Comparison of ENCODE assay signal across 13 cellular contexts in the genomic region with DNA sequence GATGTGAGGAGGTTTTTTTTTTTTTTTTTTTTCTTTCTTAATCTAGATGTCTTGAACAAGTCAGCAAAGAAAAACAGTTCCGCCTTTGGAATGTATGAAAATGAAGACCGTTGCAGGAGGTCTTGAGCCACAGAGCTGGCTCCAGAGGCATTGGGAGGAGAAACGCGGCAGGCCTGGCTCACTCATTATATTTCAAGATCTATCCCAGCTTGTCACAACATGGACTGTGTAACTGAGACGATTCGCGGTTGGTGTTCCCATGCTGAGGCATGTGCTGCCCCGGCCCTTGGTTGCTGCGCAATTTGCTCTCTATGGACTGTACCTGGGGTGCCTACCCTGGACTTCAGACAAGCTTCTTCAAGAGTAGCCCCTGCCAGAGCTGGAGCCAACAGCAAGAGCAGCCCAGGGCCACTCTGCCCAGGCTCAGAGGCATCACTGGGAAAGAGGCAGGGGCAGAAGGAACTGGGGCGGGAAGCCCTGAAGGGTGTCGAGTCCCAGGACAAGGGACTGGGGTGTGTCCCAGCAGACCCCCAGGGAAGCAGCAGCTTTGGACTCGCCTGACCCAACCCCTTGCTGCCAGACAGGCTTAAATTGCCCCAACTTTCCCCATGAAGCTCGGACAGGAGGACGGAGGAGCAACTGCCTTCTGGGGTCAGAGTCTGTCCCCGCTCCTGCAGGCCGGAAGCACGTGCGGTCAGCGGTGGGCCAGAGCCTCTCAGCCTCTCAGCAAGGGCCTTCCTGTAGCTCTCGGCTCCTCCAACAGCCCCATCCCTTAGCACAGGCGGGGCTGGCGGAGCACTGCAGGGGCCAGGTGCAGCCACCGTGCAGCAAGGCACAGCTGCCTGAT. TPM values are rescaled to one million over a fixed set of nuclear protein-coding genes. Genes with fewer than 3 reads are reported as not detected.
DNase-seq lines count a peak whose midpoint lies in the region; ATAC-seq and TF ChIP-seq lines count a peak whose summit lies in the region.
"Had no signal": no experiment of that assay in that cellular context is flagged by ENCODE, and none has a peak within 500 bp of the region (broad histone marks: within the 10 kb centered on the region; RNA-seq: fewer than 3 reads in every experiment).

No MANE protein-coding gene starts in this region.

- TF ChIP-seq POLR2A in gastroesophageal sphincter (IDR thresholded peaks at IDR 0.05): no peak

- no peak overlapping the region for H3K4me3 ChIP-seq in gastroesophageal sphincter
- H3K4me3 ChIP-seq: stomach had no signal

- DNase-seq in NCI-H1417 (lab: John Stamatoyannopoulos, UW) (peak in 2 of 3 experiments; percentile 30 to 73), NCI-H1417 treated with DMSO at 0.1 percent for 48 hours (lab: John Stamatoyannopoulos, UW) (no peak), WTC11 (ENCODE audit: low spot score) (peak; percentile 61), sciatic nerve (ENCODE audit: low spot score) (no peak), DMS53 (lab: John Stamatoyannopoulos, UW) (no peak)
- DNase-seq: islet precursor cell; NCI-H1930; stimulated activated CD4-positive, alpha-beta T cell treated with anti-CD3 and anti-CD28 coated beads, Interleukin-2, amount 100 ng/mL, for 48 hours; stomach had no signal

- CTCF ChIA-PET in WTC11 (lab: Charles Lee): interaction anchor here (0.7 to 3.7 kb wide), 9 partner anchors 11 to 952 kb away, joined by 3 to 19 read pairs (median 5); a partner anchor contains a TSS

- H3K36me3 ChIP-seq in gastroesophageal sphincter: no peaks in the 10 kb centered on the region
- H3K36me3 ChIP-seq: stomach had no signal

- peak; percentile 72 for ATAC-seq in WTC11
- peak; percentile 46 for ATAC-seq in gastroesophageal sphincter
- peak; percentile 68 for ATAC-seq in sciatic nerve
- no peak for ATAC-seq in HG03095 (IDR thresholded peaks at IDR 0.05; ENCODE audit: unreplicated experiment)
- no peak for ATAC-seq in HG02763 (IDR thresholded peaks at IDR 0.05; ENCODE audit: unreplicated experiment)

- TF ChIP-seq EP300 in gastroesophageal sphincter (IDR thresholded peaks at IDR 0.05): no peak

- no peak overlapping the region for H3K4me3 Mint-ChIP-seq in WTC11

- H3K27ac Mint-ChIP-seq in WTC11: no peak overlapping the region

- no peak overlapping the region for H3K27ac ChIP-seq in gastroesophageal sphincter
- H3K27ac ChIP-seq: 22Rv1, stomach had no signal

- no peaks in the 10 kb centered on the region for H3K9me3 ChIP-seq in gastroesophageal sphincter

- peaks cover 18% of the 10 kb centered on the region for H3K36me3 Mint-ChIP-seq in WTC11

- H3K9me3 Mint-ChIP-seq in WTC11: peaks cover 24% of the 10 kb centered on the region

- intact Hi-C loops in sciatic nerve (cut with DNase I): no loop called here

- no peaks in the 10 kb centered on the region for H3K27me3 ChIP-seq in gastroesophageal sphincter

- no peak for TF ChIP-seq CTCF in WTC11 (IDR thresholded peaks at IDR 0.05)
- no peak for TF ChIP-seq CTCF in gastroesophageal sphincter (IDR thresholded peaks at IDR 0.05)

- H3K4me1 Mint-ChIP-seq in WTC11: peaks cover 21% of the 10 kb centered on the region

- POLR2A ChIA-PET in WTC11 (lab: Charles Lee): interaction anchor here (1.8 to 3.6 kb wide), 2 partner anchors 33 to 106 kb away, joined by 14 to 18 read pairs; a partner anchor contains a TSS

- peaks cover 45% of the 10 kb centered on the region for H3K27me3 Mint-ChIP-seq in WTC11 (ENCODE audit: low read depth)

- WGBS in gastroesophageal sphincter (ENCODE audit: low coverage in 1 of 2), 2 donors: 27 to 87% methylated on average over 6 to 11 of the region's 23 CpGs

- H3K4me1 ChIP-seq in gastroesophageal sphincter: peaks cover 0 to 14% (median 0%) of the 10 kb centered on the region in 3 donors

TF ChIP-seq in WTC11, 78 proteins besides CTCF, POLR2A, EP300 and RAD21 (continues in another document):
- TF ChIP-seq OVOL2 (CRISPR knock-in tag; IDR thresholded peaks at IDR 0.05; ENCODE audit: borderline replicate concordance) (no peak), GRHL2 (CRISPR knock-in tag; IDR thresholded peaks at IDR 0.05; ENCODE audit: insufficient replicate concordance, severe bottlenecking) (no peak), ZNF396 (CRISPR knock-in tag; IDR thresholded peaks at IDR 0.05; ENCODE audit: borderline replicate concordance) (no peak), JUN (CRISPR knock-in tag; IDR thresholded peaks at IDR 0.05) (peak; percentile 84; the same call in 1 of the 2 replicates), ZNF232 (CRISPR knock-in tag; IDR thresholded peaks at IDR 0.05) (peak; percentile 95), PRRX2 (CRISPR knock-in tag; IDR thresholded peaks at IDR 0.05) (no peak), CREM (CRISPR knock-in tag; IDR thresholded peaks at IDR 0.05) (no peak)
- TF ChIP-seq, protein P1, sequence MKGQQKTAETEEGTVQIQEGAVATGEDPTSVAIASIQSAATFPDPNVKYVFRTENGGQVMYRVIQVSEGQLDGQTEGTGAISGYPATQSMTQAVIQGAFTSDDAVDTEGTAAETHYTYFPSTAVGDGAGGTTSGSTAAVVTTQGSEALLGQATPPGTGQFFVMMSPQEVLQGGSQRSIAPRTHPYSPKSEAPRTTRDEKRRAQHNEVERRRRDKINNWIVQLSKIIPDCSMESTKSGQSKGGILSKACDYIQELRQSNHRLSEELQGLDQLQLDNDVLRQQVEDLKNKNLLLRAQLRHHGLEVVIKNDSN (CRISPR knock-in tag; IDR thresholded peaks at IDR 0.05): peak; percentile 70
- TF ChIP-seq, protein P2, sequence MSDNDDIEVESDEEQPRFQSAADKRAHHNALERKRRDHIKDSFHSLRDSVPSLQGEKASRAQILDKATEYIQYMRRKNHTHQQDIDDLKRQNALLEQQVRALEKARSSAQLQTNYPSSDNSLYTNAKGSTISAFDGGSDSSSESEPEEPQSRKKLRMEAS (CRISPR knock-in tag; IDR thresholded peaks at IDR 0.05): peak; percentile 99
- TF ChIP-seq, protein P3, sequence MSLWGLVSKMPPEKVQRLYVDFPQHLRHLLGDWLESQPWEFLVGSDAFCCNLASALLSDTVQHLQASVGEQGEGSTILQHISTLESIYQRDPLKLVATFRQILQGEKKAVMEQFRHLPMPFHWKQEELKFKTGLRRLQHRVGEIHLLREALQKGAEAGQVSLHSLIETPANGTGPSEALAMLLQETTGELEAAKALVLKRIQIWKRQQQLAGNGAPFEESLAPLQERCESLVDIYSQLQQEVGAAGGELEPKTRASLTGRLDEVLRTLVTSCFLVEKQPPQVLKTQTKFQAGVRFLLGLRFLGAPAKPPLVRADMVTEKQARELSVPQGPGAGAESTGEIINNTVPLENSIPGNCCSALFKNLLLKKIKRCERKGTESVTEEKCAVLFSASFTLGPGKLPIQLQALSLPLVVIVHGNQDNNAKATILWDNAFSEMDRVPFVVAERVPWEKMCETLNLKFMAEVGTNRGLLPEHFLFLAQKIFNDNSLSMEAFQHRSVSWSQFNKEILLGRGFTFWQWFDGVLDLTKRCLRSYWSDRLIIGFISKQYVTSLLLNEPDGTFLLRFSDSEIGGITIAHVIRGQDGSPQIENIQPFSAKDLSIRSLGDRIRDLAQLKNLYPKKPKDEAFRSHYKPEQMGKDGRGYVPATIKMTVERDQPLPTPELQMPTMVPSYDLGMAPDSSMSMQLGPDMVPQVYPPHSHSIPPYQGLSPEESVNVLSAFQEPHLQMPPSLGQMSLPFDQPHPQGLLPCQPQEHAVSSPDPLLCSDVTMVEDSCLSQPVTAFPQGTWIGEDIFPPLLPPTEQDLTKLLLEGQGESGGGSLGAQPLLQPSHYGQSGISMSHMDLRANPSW (CRISPR knock-in tag; conservative IDR thresholded peaks at IDR 0.05; ENCODE audit: low read depth): no peak
- TF ChIP-seq, protein P4, sequence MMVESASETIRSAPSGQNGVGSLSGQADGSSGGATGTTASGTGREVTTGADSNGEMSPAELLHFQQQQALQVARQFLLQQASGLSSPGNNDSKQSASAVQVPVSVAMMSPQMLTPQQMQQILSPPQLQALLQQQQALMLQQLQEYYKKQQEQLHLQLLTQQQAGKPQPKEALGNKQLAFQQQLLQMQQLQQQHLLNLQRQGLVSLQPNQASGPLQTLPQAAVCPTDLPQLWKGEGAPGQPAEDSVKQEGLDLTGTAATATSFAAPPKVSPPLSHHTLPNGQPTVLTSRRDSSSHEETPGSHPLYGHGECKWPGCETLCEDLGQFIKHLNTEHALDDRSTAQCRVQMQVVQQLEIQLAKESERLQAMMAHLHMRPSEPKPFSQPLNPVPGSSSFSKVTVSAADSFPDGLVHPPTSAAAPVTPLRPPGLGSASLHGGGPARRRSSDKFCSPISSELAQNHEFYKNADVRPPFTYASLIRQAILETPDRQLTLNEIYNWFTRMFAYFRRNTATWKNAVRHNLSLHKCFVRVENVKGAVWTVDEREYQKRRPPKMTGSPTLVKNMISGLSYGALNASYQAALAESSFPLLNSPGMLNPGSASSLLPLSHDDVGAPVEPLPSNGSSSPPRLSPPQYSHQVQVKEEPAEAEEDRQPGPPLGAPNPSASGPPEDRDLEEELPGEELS (CRISPR knock-in tag; IDR thresholded peaks at IDR 0.05): peak; percentile 95
- TF ChIP-seq, protein P5, sequence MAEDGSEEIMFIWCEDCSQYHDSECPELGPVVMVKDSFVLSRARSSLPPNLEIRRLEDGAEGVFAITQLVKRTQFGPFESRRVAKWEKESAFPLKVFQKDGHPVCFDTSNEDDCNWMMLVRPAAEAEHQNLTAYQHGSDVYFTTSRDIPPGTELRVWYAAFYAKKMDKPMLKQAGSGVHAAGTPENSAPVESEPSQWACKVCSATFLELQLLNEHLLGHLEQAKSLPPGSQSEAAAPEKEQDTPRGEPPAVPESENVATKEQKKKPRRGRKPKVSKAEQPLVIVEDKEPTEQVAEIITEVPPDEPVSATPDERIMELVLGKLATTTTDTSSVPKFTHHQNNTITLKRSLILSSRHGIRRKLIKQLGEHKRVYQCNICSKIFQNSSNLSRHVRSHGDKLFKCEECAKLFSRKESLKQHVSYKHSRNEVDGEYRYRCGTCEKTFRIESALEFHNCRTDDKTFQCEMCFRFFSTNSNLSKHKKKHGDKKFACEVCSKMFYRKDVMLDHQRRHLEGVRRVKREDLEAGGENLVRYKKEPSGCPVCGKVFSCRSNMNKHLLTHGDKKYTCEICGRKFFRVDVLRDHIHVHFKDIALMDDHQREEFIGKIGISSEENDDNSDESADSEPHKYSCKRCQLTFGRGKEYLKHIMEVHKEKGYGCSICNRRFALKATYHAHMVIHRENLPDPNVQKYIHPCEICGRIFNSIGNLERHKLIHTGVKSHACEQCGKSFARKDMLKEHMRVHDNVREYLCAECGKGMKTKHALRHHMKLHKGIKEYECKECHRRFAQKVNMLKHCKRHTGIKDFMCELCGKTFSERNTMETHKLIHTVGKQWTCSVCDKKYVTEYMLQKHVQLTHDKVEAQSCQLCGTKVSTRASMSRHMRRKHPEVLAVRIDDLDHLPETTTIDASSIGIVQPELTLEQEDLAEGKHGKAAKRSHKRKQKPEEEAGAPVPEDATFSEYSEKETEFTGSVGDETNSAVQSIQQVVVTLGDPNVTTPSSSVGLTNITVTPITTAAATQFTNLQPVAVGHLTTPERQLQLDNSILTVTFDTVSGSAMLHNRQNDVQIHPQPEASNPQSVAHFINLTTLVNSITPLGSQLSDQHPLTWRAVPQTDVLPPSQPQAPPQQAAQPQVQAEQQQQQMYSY (CRISPR knock-in tag; IDR thresholded peaks at IDR 0.05): no peak

RNA-seq across cellular contexts. Expression of a gene that starts 32.2 kb away (rescaled TPM):
- total RNA-seq in WTC11 (2021) (89.1 to 116 TPM (median 113 TPM) in 3 replicates), gastroesophageal sphincter (10 to 100 TPM; 26.1 to 90.4 (median 47.8) TPM), sciatic nerve (78.7 TPM)

Comparison
In these comparisons a context has a peak if more than half of its experiments do, and no peak if none do; other contexts are left out.
1. DNase-seq: peak in NCI-H1417 (2 of 3) and WTC11 (single experiment); none in NCI-H1417 treated with DMSO at 0.1 percent for 48 hours (single experiment), sciatic nerve (single experiment) and DMS53 (single experiment).
2. ATAC-seq: peak in WTC11 (single experiment), gastroesophageal sphincter (single experiment) and sciatic nerve (single experiment); none in HG03095 (single experiment) and HG02763 (single experiment).